Comparison of ENCODE assay signal across 8 cellular contexts in the genomic region with DNA sequence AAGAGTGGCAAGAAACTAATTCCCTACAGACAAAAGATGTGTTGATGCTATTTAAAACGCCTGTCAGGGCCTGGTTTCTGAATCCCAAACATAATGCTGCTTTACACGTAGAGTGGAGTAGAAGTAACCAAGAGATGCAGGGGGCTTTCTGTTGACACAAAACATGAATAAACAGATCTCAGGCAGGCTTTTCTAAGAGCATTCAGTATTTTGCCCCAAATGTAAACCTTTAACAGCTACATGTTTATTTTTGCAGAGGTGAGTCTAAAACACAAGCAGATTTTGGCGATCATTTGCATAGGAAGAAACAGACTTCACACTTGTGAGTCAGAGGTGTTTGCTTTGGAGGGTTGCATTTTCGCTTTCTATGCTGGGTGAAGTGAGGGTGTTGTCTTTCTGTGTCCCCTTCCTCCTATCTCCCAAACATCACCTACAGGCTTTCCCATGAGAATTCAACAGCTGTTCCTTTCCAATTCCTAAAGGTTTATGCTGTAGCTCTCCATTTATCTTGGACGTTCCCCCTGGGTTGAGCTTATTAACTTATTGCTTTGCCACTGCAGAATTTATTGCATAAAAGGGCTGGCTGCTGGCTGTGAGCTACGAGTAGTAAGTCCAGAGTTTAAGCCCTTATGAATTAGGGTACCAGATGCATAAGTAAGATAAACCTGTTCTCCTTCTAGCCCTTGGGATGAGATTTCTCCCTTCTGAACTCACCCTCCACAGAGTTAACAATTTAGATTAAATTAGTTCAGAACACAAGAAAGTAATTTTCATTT.
DNase-seq lines count a peak whose midpoint lies in the region; ATAC-seq and TF ChIP-seq lines count a peak whose summit lies in the region.

No MANE protein-coding gene starts in this region.

- no peaks in the 10 kb centered on the region for H3K4me1 ChIP-seq in esophagus muscularis mucosa

- H3K9me3 ChIP-seq in esophagus muscularis mucosa: no peaks in the 10 kb centered on the region

- no peaks in the 10 kb centered on the region for H3K36me3 ChIP-seq in esophagus muscularis mucosa

- no peak for TF ChIP-seq CTCF in esophagus muscularis mucosa (IDR thresholded peaks at IDR 0.05)

- 56% methylated on average over 6 of the region's 6 CpGs for WGBS in esophagus muscularis mucosa

- no peak for TF ChIP-seq POLR2A in esophagus muscularis mucosa (IDR thresholded peaks at IDR 0.05; ENCODE audit: low read depth)

- no peak overlapping the region for H3K27ac ChIP-seq in esophagus muscularis mucosa (replicated peaks in 1 of 4)

- ATAC-seq in GM19035 (IDR thresholded peaks at IDR 0.05; ENCODE audit: unreplicated experiment): peak; percentile 99
- ATAC-seq in HG02759 (IDR thresholded peaks at IDR 0.05; ENCODE audit: unreplicated experiment): peak; percentile 94

- no peaks in the 10 kb centered on the region for H3K27me3 ChIP-seq in esophagus muscularis mucosa

- DNase-seq in NCI-H2227 (lab: John Stamatoyannopoulos, UW; ENCODE audit: unreplicated experiment) (peak; percentile 18), pons (ENCODE audit: low spot score) (peak; percentile 42), putamen (ENCODE audit: low spot score) (no peak), esophagus muscularis mucosa (ENCODE audit: extremely low spot score) (no peak), COLO668 (lab: John Stamatoyannopoulos, UW; ENCODE audit: unreplicated experiment) (no peak)
- DNase-seq in stimulated activated CD8-positive, alpha-beta memory T cell treated with anti-CD3 and anti-CD28 coated beads, Interleukin-4, amount 100 ng/mL, for 48 hours: no peak

- H3K4me3 ChIP-seq in esophagus muscularis mucosa: no peak overlapping the region

- intact Hi-C loops in esophagus muscularis mucosa (cut with DNase I): no loop called here

- TF ChIP-seq EP300 in esophagus muscularis mucosa (IDR thresholded peaks at IDR 0.05): no peak

Comparison
In these comparisons a context has a peak if more than half of its experiments do, and no peak if none do; other contexts are left out.
1. DNase-seq: peak in NCI-H2227 (single experiment) and pons (single experiment); none in putamen (single experiment), esophagus muscularis mucosa (single experiment), stimulated activated CD8-positive, alpha-beta memory T cell treated with anti-CD3 and anti-CD28 coated beads, Interleukin-4, amount 100 ng/mL, for 48 hours (single experiment) and COLO668 (single experiment).